Comparison of ENCODE assay signal across 10 cellular contexts in the genomic region with DNA sequence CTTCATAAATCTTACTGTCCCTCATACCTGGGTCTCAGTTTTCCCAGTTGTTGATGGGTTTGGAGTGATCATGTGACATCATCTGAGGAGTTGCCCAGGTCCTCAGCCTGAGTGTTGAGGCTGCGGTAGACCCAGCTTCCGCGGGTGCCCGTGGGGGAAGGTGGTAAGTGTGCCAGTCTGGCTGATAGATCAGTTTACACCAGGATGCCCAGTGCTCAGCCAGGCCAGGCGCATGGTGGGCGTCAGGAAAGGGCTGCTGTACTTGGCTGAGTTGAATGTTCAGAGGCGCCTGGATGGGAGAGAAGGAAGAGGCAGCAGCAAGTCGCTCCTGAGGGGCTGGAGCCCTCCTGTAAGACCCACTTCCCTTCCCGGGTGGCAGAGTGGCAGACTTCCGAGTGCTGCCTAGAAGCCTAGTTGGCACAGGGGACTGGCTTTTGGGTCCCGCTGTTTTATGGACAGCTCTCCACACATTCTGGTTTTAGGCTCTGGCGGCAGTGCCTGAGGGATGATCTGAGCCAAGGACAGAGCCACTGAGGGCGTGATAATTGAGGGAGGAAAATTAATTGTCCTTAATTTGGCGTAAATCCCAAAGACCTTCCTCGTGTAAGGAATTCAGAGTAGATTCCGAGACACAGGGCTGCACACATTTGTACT. TPM values are rescaled to one million over a fixed set of nuclear protein-coding genes. Genes with fewer than 3 reads are reported as not detected.
DNase-seq lines count a peak whose midpoint lies in the region; ATAC-seq and TF ChIP-seq lines count a peak whose summit lies in the region.
"Had no signal": no experiment of that assay in that cellular context is flagged by ENCODE, and none has a peak within 500 bp of the region (broad histone marks: within the 10 kb centered on the region; RNA-seq: fewer than 3 reads in every experiment).

No MANE protein-coding gene starts in this region.

- DNase-seq in CD4-positive, CD25-positive, alpha-beta regulatory T cell: no peak
- DNase-seq in NCI-H2029 treated with DMSO at 0.1 percent for 48 hours (lab: John Stamatoyannopoulos, UW) (peak; percentile 49), chondrocyte (ENCODE audit: low spot score) (no peak), osteoblast (ENCODE audit: insufficient read length, low spot score, missing footprints) (no peak), erythroblast (lab: John Stamatoyannopoulos, UW) (no peak), NCI-H1436 treated with DMSO at 0.1 percent for 48 hours (lab: John Stamatoyannopoulos, UW) (no peak), NCI-H2171 treated with DMSO at 0.1 percent for 48 hours (lab: John Stamatoyannopoulos, UW) (no peak)
- DNase-seq: NCI-H1930 had no signal

- H3K4me3 ChIP-seq in CD4-positive, CD25-positive, alpha-beta regulatory T cell (ENCODE audit: low read depth, low read length): no peak overlapping the region
- peak overlapping the region; percentile 76 for H3K4me3 ChIP-seq in osteoblast (ENCODE audit: insufficient read depth, low read length)

- ATAC-seq in CD4-positive, CD25-positive, alpha-beta regulatory T cell (ENCODE audit: low read depth in 2 of 2): no peak
- no peak for ATAC-seq in activated CD4-positive, CD25-positive, alpha-beta regulatory T cell treated with anti-CD3 and anti-CD28 coated beads, Interleukin-2, amount 50 U/mL, for 24 hours
- ATAC-seq: HepG2 had no signal

- H3K9me3 Mint-ChIP-seq in CD4-positive, CD25-positive, alpha-beta regulatory T cell: no peaks in the 10 kb centered on the region
- no peaks in the 10 kb centered on the region for H3K9me3 Mint-ChIP-seq in chondrocyte (ENCODE audit: low read depth)

- peaks cover 0 to 17% (median 0%) of the 10 kb centered on the region in 4 donors for H3K4me1 Mint-ChIP-seq in CD4-positive, CD25-positive, alpha-beta regulatory T cell
- H3K4me1 Mint-ChIP-seq in chondrocyte (ENCODE audit: low read depth): peaks cover 16% of the 10 kb centered on the region

- H3K4me2 ChIP-seq in osteoblast (ENCODE audit: insufficient read depth, low read length): peak overlapping the region; percentile 85

- H3K9me3 ChIP-seq in CD4-positive, CD25-positive, alpha-beta regulatory T cell (ENCODE audit: control insufficient read depth in 2 of 2, low read length in 2 of 2): no peaks in the 10 kb centered on the region
- H3K9me3 ChIP-seq in osteoblast (ENCODE audit: low read depth, low read length): no peaks in the 10 kb centered on the region

- no peaks in the 10 kb centered on the region for H4K20me1 ChIP-seq in osteoblast (ENCODE audit: insufficient read depth, low read length)

- peaks cover 9% of the 10 kb centered on the region for H3K4me1 ChIP-seq in CD4-positive, CD25-positive, alpha-beta regulatory T cell (ENCODE audit: control insufficient read depth, insufficient read depth, low read length, poor library complexity, severe bottlenecking)
- peaks cover 9% of the 10 kb centered on the region for H3K4me1 ChIP-seq in osteoblast (ENCODE audit: insufficient read depth, low read length)

- TF ChIP-seq CTCF in chondrocyte (IDR thresholded peaks at IDR 0.05) (no peak), osteoblast (IDR thresholded peaks at IDR 0.05; ENCODE audit: extremely low read depth, low read depth, low read length) (no peak)

- peak overlapping the region in 3 of 4 donors; percentile 3 to 72 (median 48) for H3K4me3 Mint-ChIP-seq in CD4-positive, CD25-positive, alpha-beta regulatory T cell
- peak overlapping the region; percentile 36 for H3K4me3 Mint-ChIP-seq in chondrocyte (ENCODE audit: unreplicated experiment)

- H3K27me3 ChIP-seq in CD4-positive, CD25-positive, alpha-beta regulatory T cell (ENCODE audit: control insufficient read depth, insufficient read depth, low read length): no peaks in the 10 kb centered on the region
- H3K27me3 ChIP-seq in osteoblast (ENCODE audit: insufficient read depth, low read length): no peaks in the 10 kb centered on the region

- H3K36me3 ChIP-seq in CD4-positive, CD25-positive, alpha-beta regulatory T cell (ENCODE audit: control insufficient read depth, insufficient read depth, low read length): no peaks in the 10 kb centered on the region
- peaks cover 5% of the 10 kb centered on the region for H3K36me3 ChIP-seq in osteoblast (ENCODE audit: insufficient read depth, low read length)

- no peak overlapping the region for H2AFZ ChIP-seq in osteoblast (ENCODE audit: low read length)

- no peak overlapping the region for H3K27ac ChIP-seq in CD4-positive, CD25-positive, alpha-beta regulatory T cell (ENCODE audit: insufficient read depth, low read length, poor library complexity, severe bottlenecking)
- no peak overlapping the region for H3K27ac ChIP-seq in osteoblast (ENCODE audit: low read depth, low read length)

- H3K27ac Mint-ChIP-seq in CD4-positive, CD25-positive, alpha-beta regulatory T cell: no peak overlapping the region
- no peak overlapping the region for H3K27ac Mint-ChIP-seq in chondrocyte (ENCODE audit: unreplicated experiment)

- H3K79me2 ChIP-seq in osteoblast (ENCODE audit: insufficient read depth, low read length): no peaks in the 10 kb centered on the region

- no peaks in the 10 kb centered on the region for H3K36me3 Mint-ChIP-seq in CD4-positive, CD25-positive, alpha-beta regulatory T cell
- H3K36me3 Mint-ChIP-seq in chondrocyte (ENCODE audit: low read depth): peaks cover 7% of the 10 kb centered on the region

- TF ChIP-seq POLR2A in erythroblast (IDR thresholded peaks at IDR 0.05; ENCODE audit: low read length): no peak

- peaks cover 14% of the 10 kb centered on the region for H3K27me3 Mint-ChIP-seq in CD4-positive, CD25-positive, alpha-beta regulatory T cell
- no peaks in the 10 kb centered on the region for H3K27me3 Mint-ChIP-seq in chondrocyte (ENCODE audit: low read depth)

RNA-seq across cellular contexts. Expression of gene PTPRF, which starts 35.8 kb away (rescaled TPM):
- 0.22 TPM for total RNA-seq in CD4-positive, CD25-positive, alpha-beta regulatory T cell
- polyA plus RNA-seq in CD4-positive, CD25-positive, alpha-beta regulatory T cell: not detected
- total RNA-seq in chondrocyte: 54.6 to 66.7 TPM (median 62.0 TPM) in 3 replicates
- 12.1 and 13.0 TPM in 2 replicates for total RNA-seq in osteoblast

Comparison
In these comparisons a context has a peak if more than half of its experiments do, and no peak if none do; other contexts are left out.
1. RNA of gene PTPRF, which starts 35.8 kb away (total RNA-seq): 54.6 to 66.7 TPM in chondrocyte and 12.1 to 13.0 TPM in osteoblast; 0.22 TPM in CD4-positive, CD25-positive, alpha-beta regulatory T cell (single experiment); every median in the first group is over 10 times any median in the second.